ENCODE assay signal across 4 cellular contexts in the genomic region with DNA sequence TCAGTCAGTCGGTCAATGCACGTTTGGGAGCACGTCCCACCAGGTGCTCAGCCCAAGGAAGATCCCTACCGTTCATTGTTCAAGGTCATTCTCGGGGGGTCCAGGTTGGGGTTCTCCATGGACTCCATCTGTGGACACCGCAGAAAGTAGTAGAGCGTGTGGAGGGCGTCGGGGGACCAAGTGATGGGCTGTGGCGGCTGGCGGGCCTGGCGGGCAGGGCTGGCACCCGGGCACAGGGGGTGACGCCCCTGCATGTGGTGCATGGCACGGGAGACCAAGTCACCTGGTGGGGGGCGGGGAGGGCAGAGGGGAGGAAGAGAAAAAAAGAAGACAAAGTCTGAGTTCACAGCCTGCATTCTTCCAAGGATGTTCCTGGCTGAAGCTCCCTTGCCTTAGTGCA.
"Had no signal": no experiment of that assay in that cellular context is flagged by ENCODE, and none has a peak within 500 bp of the region (broad histone marks: within the 10 kb centered on the region; RNA-seq: fewer than 3 reads in every experiment).

No MANE protein-coding gene starts in this region.

- H3K27ac Mint-ChIP-seq: GM23338 had no signal

- H3K4me3 Mint-ChIP-seq: GM23338, H9 had no signal

- H3K9me3 Mint-ChIP-seq: GM23338, H9 had no signal

- ATAC-seq: GM23338 had no signal

- DNase-seq: H9, HCEC 1CT, IMR-90 had no signal
